In the genomic region with DNA sequence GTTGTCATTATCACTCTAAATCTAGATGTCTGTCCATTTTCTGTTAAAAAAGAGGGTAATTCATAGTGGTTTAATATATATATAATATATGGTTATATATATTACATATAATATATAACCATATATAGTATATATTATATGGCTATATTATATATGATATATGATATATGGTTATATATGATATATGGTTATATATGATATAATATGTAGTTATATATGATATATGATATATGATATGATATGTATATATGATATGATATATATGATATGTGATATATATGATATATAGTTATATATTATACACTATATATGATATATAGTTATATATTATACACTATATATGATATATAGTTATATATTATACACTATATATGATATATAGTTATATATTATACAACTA, we compare ENCODE assay signal across 28 cellular contexts.
"Had no signal": no experiment of that assay in that cellular context is flagged by ENCODE, and none has a peak within 500 bp of the region (broad histone marks: within the 10 kb centered on the region; RNA-seq: fewer than 3 reads in every experiment).

No MANE protein-coding gene starts in this region.

- H3K4me3 ChIP-seq: Peyer's patch had no signal

- DNase-seq: activated CD4-positive, alpha-beta T cell treated with anti-CD3 and anti-CD28 coated beads for 36 hours; activated CD4-positive, alpha-beta T cell treated with anti-CD3 and anti-CD28 coated beads, Interleukin-2, amount 10 ng/mL, durations not matched to agents 7 days and 5 days; activated CD4-positive, alpha-beta T cell treated with anti-CD3 and anti-CD28 coated beads, Interleukin-2, amount 50 U/mL, for 48 hours; activated CD8-positive, alpha-beta memory T cell treated with anti-CD3 and anti-CD28 coated beads, Interleukin-2, amount 50 U/mL, for 4 hours; activated naive CD4-positive, alpha-beta T cell treated with anti-CD3 and anti-CD28 coated beads, Interleukin-2, amount 10 ng/mL, durations not matched to agents 7 days and 5 days; activated naive CD8-positive, alpha-beta T cell treated with anti-CD3 and anti-CD28 coated beads, Interleukin-2, amount 50 U/mL, for 24 hours; activated T-cell treated with anti-CD3 and anti-CD28 coated beads for 4 hours; activated T-cell treated with anti-CD3 and anti-CD28 coated beads, Interleukin-2, amount 50 U/mL, for 4 hours; anterior cingulate cortex; caudate nucleus; cerebellar nuclear complex; Karpas-422; KBM-7; NCI-H1048; NCI-H1105 treated with DMSO at 0.1 percent for 48 hours; NCI-H1436; NCI-H1694; NCI-H1930; NCI-H2081 treated with DMSO at 0.1 percent for 48 hours; NCI-H510A; NCI-H526; NCI-H748 treated with DMSO at 0.1 percent for 48 hours; NK-92 treated with Interleukin-12 subunit alpha and Interleukin-12 subunit beta, amount 100 ng/mL, for 24 hours; PC-3; Peyer's patch; Right ventricle myocardium superior; T1000 had no signal

- FAIRE-seq: bronchial epithelial cell had no signal

- H3K4me1 ChIP-seq: Peyer's patch had no signal

- H3K27me3 ChIP-seq: Peyer's patch had no signal

- H3K9me3 ChIP-seq: Peyer's patch had no signal

- H3K36me3 ChIP-seq: Peyer's patch had no signal

- H3K27ac ChIP-seq: Peyer's patch had no signal
